Comparison of ENCODE assay signal across 9 cellular contexts in the genomic region with DNA sequence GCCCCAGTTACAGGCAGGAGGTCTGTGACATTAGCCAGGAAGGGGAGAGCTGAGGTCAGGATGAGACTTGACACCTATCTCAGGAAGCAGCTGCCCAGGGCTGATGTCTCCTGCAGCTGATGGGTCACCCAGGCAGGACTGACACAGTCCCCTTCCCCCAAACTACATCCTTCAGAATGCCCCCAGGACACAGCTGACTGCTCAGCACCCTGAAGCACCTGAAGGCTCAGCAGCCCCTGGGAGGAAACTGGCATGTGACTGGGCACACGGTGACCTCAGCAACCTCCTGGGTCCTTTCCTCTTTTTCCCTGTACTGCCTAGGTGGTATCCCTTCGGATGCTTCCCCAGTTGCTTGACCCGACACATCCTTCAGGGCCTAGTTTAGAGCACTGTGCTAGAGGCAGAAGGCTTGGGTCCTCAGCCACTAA. TPM values are rescaled to one million over a fixed set of nuclear protein-coding genes. Genes with fewer than 3 reads are reported as not detected.
DNase-seq lines count a peak whose midpoint lies in the region; ATAC-seq and TF ChIP-seq lines count a peak whose summit lies in the region.
"Had no signal": no experiment of that assay in that cellular context is flagged by ENCODE, and none has a peak within 500 bp of the region (broad histone marks: within the 10 kb centered on the region; RNA-seq: fewer than 3 reads in every experiment).

No MANE protein-coding gene starts in this region.

- TF ChIP-seq RAD21 in IMR-90 (IDR thresholded peaks at IDR 0.05; ENCODE audit: low read length) = no peak

- DNase-seq in IMR-90 = no peak
- DNase-seq in islet precursor cell = peak; percentile 78
- DNase-seq in GM20000 (ENCODE audit: low spot score) = no peak
- DNase-seq in NCI-H2029 treated with DMSO at 0.1 percent for 48 hours (lab: John Stamatoyannopoulos, UW) = no peak
- DNase-seq: NCI-H1436 had no signal

- 0 out of 2 replicates have a peak overlapping the region, but pooled peaks have one; percentile 9 for H4K5ac ChIP-seq in IMR-90 (ENCODE audit: low read depth, low read length)

- H3K27ac ChIP-seq in IMR-90 (ENCODE audit: insufficient read depth, low read length) = peak overlapping the region; percentile 91

- no peak for ATAC-seq in IMR-90 (ENCODE audit: low read depth)
- no peak for ATAC-seq in HG02938 (IDR thresholded peaks at IDR 0.05; ENCODE audit: unreplicated experiment)

- H4K91ac ChIP-seq in IMR-90 (ENCODE audit: insufficient read depth, low read depth, low read length) = peak overlapping the region; percentile 39; the same call in 1 of the 2 replicates

- peaks cover 13% of the 10 kb centered on the region; the same call in 1 of the 2 replicates for H3K9me1 ChIP-seq in IMR-90 (ENCODE audit: insufficient read depth, low read length)

- H3K79me1 ChIP-seq in IMR-90 (ENCODE audit: low read depth in 1 of 2, low read length in 2 of 2) = peaks cover 0 to 64% of the 10 kb centered on the region in 2 experiments; a peak in 3 of 4 replicates

- no peaks in the 10 kb centered on the region for H3K27me3 ChIP-seq in IMR-90 (ENCODE audit: control insufficient read depth, insufficient read depth, low read length)

- peak overlapping the region; percentile 58 for H3K56ac ChIP-seq in IMR-90 (ENCODE audit: extremely low read depth, insufficient read depth, low read length)

- peak overlapping the region; percentile 43 to 56 for H4K8ac ChIP-seq in IMR-90 (ENCODE audit: low read depth in 2 of 2, low read length in 2 of 2)

- no peak overlapping the region for H3K27ac Mint-ChIP-seq in activated naive CD8-positive, alpha-beta T cell
- peak overlapping the region; percentile 32 for H3K27ac Mint-ChIP-seq in stimulated activated naive CD8-positive, alpha-beta T cell treated with anti-CD3 and anti-CD28 coated beads, Interleukin-15, Interleukin-2, amounts not matched to agents 100 ng/mL and 50 ng/mL, for 24 hours

- H3K4me1 ChIP-seq in IMR-90 (ENCODE audit: control insufficient read depth, insufficient read depth, low read length) = peaks cover 45% of the 10 kb centered on the region

- peaks cover 15% of the 10 kb centered on the region for H3K4me1 Mint-ChIP-seq in activated naive CD8-positive, alpha-beta T cell (ENCODE audit: low read depth)
- peaks cover 68% of the 10 kb centered on the region for H3K4me1 Mint-ChIP-seq in stimulated activated naive CD8-positive, alpha-beta T cell treated with anti-CD3 and anti-CD28 coated beads, Interleukin-15, Interleukin-2, amounts not matched to agents 100 ng/mL and 50 ng/mL, for 24 hours (ENCODE audit: low read depth)

- H3K14ac ChIP-seq in IMR-90 (replicated peaks; ENCODE audit: low read depth, low read length) = peak overlapping the region; percentile 94

- H3K9me3 ChIP-seq in IMR-90 (ENCODE audit: control insufficient read depth, insufficient read depth, low read length) = no peaks in the 10 kb centered on the region

- no peak for TF ChIP-seq CTCF in IMR-90 (conservative IDR thresholded peaks at IDR 0.05; ENCODE audit: low read depth, low read length)
- no peak for TF ChIP-seq CTCF in GM20000 (IDR thresholded peaks at IDR 0.05; ENCODE audit: extremely low read depth, missing control alignments)

- POLR2A ChIA-PET in IMR-90 (lab: Charles Lee; ENCODE audit: unreplicated experiment) = interaction anchor here (0.5 to 1.3 kb wide), 2 partner anchors 9 to 20 kb away, joined by 3 to 4 read pairs; no protein-coding TSS in a partner anchor

- peaks cover 8% of the 10 kb centered on the region; the same call in 1 of the 2 replicates for H3K36me3 ChIP-seq in IMR-90 (ENCODE audit: control insufficient read depth, insufficient read depth, low read length)

- H3K23ac ChIP-seq in IMR-90 (ENCODE audit: low read depth, low read length) = peak overlapping the region; percentile 92

- BruUV-seq in IMR-90 (replicated peaks; lab: Mats Ljungman, UMichigan) = no TSS peak

- no peak for TF ChIP-seq POLR2A in IMR-90 (IDR thresholded peaks at IDR 0.05; ENCODE audit: low read depth, low read length)

- WGBS in IMR-90 (ENCODE audit: extremely low coverage in 2 of 2, insufficient read length in 1 of 2), 2 experiments = no CpG with 5 or more reads among the region's 3 CpGs

- peak overlapping the region; percentile 19; the same call in 1 of the 2 replicates for H2BK20ac ChIP-seq in IMR-90 (ENCODE audit: low read depth, low read length)

- H2AK9ac ChIP-seq in IMR-90 (replicated peaks; ENCODE audit: low read depth, low read length, poor library complexity) = peak overlapping the region; percentile 25

- peak overlapping the region; percentile 90 for H3K4me3 Mint-ChIP-seq in activated naive CD8-positive, alpha-beta T cell
- peak overlapping the region; percentile 93 for H3K4me3 Mint-ChIP-seq in stimulated activated naive CD8-positive, alpha-beta T cell treated with anti-CD3 and anti-CD28 coated beads, Interleukin-15, Interleukin-2, amounts not matched to agents 100 ng/mL and 50 ng/mL, for 24 hours

- H2AK5ac ChIP-seq in IMR-90 (ENCODE audit: low read depth, low read length) = peak overlapping the region; percentile 73

- H2BK120ac ChIP-seq in IMR-90 (ENCODE audit: low read depth, low read length) = peak overlapping the region; percentile 37

- in situ Hi-C loops in IMR-90 (cut with MboI; ENCODE audit: low sequenced_read_pairs) = loop anchor here (25.0 kb wide), 1 partner anchor 566 kb away; the partner anchor contains the start of gene PLTP

- dilution Hi-C loops in IMR-90 (cut with HindIII; ENCODE audit: low sequenced_read_pairs, unreplicated experiment) = no loop called here

- H2BK5ac ChIP-seq in IMR-90 (ENCODE audit: low read depth, low read length, poor library complexity, severe bottlenecking) = peak overlapping the region; percentile 73

- H3K27me3 Mint-ChIP-seq in activated naive CD8-positive, alpha-beta T cell = no peaks in the 10 kb centered on the region
- peaks cover 4% of the 10 kb centered on the region for H3K27me3 Mint-ChIP-seq in stimulated activated naive CD8-positive, alpha-beta T cell treated with anti-CD3 and anti-CD28 coated beads, Interleukin-15, Interleukin-2, amounts not matched to agents 100 ng/mL and 50 ng/mL, for 24 hours

- no peak overlapping the region for H2AFZ ChIP-seq in IMR-90 (replicated peaks; ENCODE audit: low read length, poor library complexity)

- peak overlapping the region; percentile 74 for H3K4me3 ChIP-seq in IMR-90 (ENCODE audit: insufficient read depth, low read depth, low read length)

- intact Hi-C loops in IMR-90 (cut with micrococcal nuclease) = no loop called here

- H3K18ac ChIP-seq in IMR-90 (ENCODE audit: low read depth, low read length) = peak overlapping the region; percentile 82

- H2BK15ac ChIP-seq in IMR-90 (ENCODE audit: low read depth, low read length) = peak overlapping the region; percentile 50; the same call in 2 of the 3 replicates

- peak overlapping the region; percentile 80 for H3K4me2 ChIP-seq in IMR-90 (ENCODE audit: low read depth, low read length)

- no peaks in the 10 kb centered on the region for H3K9me3 Mint-ChIP-seq in activated naive CD8-positive, alpha-beta T cell (ENCODE audit: low read depth)
- H3K9me3 Mint-ChIP-seq in stimulated activated naive CD8-positive, alpha-beta T cell treated with anti-CD3 and anti-CD28 coated beads, Interleukin-15, Interleukin-2, amounts not matched to agents 100 ng/mL and 50 ng/mL, for 24 hours = no peaks in the 10 kb centered on the region

- H3K4ac ChIP-seq in IMR-90 (ENCODE audit: low read depth, low read length) = peak overlapping the region; percentile 82

- H3K9ac ChIP-seq in IMR-90 (ENCODE audit: low read depth, low read length) = peak overlapping the region; percentile 95

- H4K20me1 ChIP-seq in IMR-90 (ENCODE audit: insufficient read depth, low read length) = peaks cover 42% of the 10 kb centered on the region

- CTCF ChIA-PET in IMR-90 (lab: Yijun Ruan, JAX) = no interaction called here

- no peaks in the 10 kb centered on the region for H3K36me3 Mint-ChIP-seq in activated naive CD8-positive, alpha-beta T cell
- H3K36me3 Mint-ChIP-seq in stimulated activated naive CD8-positive, alpha-beta T cell treated with anti-CD3 and anti-CD28 coated beads, Interleukin-15, Interleukin-2, amounts not matched to agents 100 ng/mL and 50 ng/mL, for 24 hours (ENCODE audit: low read depth) = peaks cover 38% of the 10 kb centered on the region

TF ChIP-seq in IMR-90, 13 proteins besides CTCF, POLR2A, EP300 and RAD21:
- TF ChIP-seq FOS (IDR thresholded peaks at IDR 0.05; ENCODE audit: low read depth, low read length) (no peak), BHLHE40 (IDR thresholded peaks at IDR 0.05; ENCODE audit: low read depth, low read length) (no peak), CHD1 (IDR thresholded peaks at IDR 0.05; ENCODE audit: low read depth, low read length) (0 out of 2 replicates have a peak, but pooled peaks have one; percentile 32), MXI1 (IDR thresholded peaks at IDR 0.05; ENCODE audit: borderline replicate concordance, low read depth, low read length) (no peak)
TF ChIP-seq in IMR-90: peak in this region for 1.

RNA-seq across cellular contexts. Expression of gene SDC4, which starts 1.9 kb away (rescaled TPM):
- 265 and 275 TPM in 2 replicates for total RNA-seq in IMR-90 (2012; rRNA removed)
- 181 and 203 TPM in 2 replicates for polyA plus RNA-seq in IMR-90 (2012; rRNA removed)
- polyA plus RNA-seq in IMR-90 (2012; cell fraction: cytosol; rRNA removed) = 183 and 191 TPM in 2 replicates
- polyA plus RNA-seq in IMR-90 (2012; cell fraction: nucleus; rRNA removed; ENCODE audit: low replicate concordance) = 58.2 and 85.3 TPM in 2 replicates

RNA-seq across cellular contexts. Expression of gene SYS1, which starts 16.7 kb away (rescaled TPM):
- total RNA-seq in IMR-90 (2012; rRNA removed) = 12.9 and 16.7 TPM in 2 replicates
- 24.6 and 29.2 TPM in 2 replicates for polyA plus RNA-seq in IMR-90 (2012; rRNA removed)
- 35.1 and 52.6 TPM in 2 replicates for polyA plus RNA-seq in IMR-90 (2012; cell fraction: cytosol; rRNA removed)
- 10.9 and 29.3 TPM in 2 replicates for polyA plus RNA-seq in IMR-90 (2012; cell fraction: nucleus; rRNA removed; ENCODE audit: low replicate concordance)

RNA-seq across cellular contexts. Expression of gene TP53TG5, which starts 31.8 kb away (rescaled TPM):
- total RNA-seq in IMR-90 (2012; rRNA removed) = not detected in 2 replicates
- polyA plus RNA-seq in IMR-90 (2012; rRNA removed) = not detected in 2 replicates
- not detected in 2 replicates for polyA plus RNA-seq in IMR-90 (2012; cell fraction: cytosol; rRNA removed)
- polyA plus RNA-seq in IMR-90 (2012; cell fraction: nucleus; rRNA removed; ENCODE audit: low replicate concordance) = not detected in 2 replicates
- total RNA-seq: pulmonary artery endothelial cell had no signal

RNA-seq across cellular contexts. Expression of gene MATN4, which starts 38.2 kb away (rescaled TPM):
- not detected in 2 replicates for total RNA-seq in IMR-90 (2012; rRNA removed)
- polyA plus RNA-seq in IMR-90 (2012; rRNA removed) = 0.12 and 0.13 TPM in 2 replicates
- 0.11 and 0.16 TPM in 2 replicates for polyA plus RNA-seq in IMR-90 (2012; cell fraction: cytosol; rRNA removed)
- 0.37 and 1.2 TPM in 2 replicates for polyA plus RNA-seq in IMR-90 (2012; cell fraction: nucleus; rRNA removed; ENCODE audit: low replicate concordance)
- total RNA-seq: pulmonary artery endothelial cell had no signal

RNA-seq across cellular contexts. Expression of gene RBPJL, which starts 39.7 kb away (rescaled TPM):
- total RNA-seq in IMR-90 (2012; rRNA removed) = not detected in 2 replicates
- not detected in 2 replicates for polyA plus RNA-seq in IMR-90 (2012; rRNA removed)
- not detected in 2 replicates for polyA plus RNA-seq in IMR-90 (2012; cell fraction: cytosol; rRNA removed)
- polyA plus RNA-seq in IMR-90 (2012; cell fraction: nucleus; rRNA removed; ENCODE audit: low replicate concordance) = not detected in 2 replicates
- total RNA-seq: pulmonary artery endothelial cell had no signal
